Comparison of ENCODE assay signal across 8 cellular contexts in genomic region chr5:74575741-74576538, GRCh38.
A peak's percentile ranks its signal among the peaks of the same experiment; 100 is the strongest.
DNase-seq lines count a peak whose midpoint lies in the region; ATAC-seq and TF ChIP-seq lines count a peak whose summit lies in the region.

No MANE protein-coding gene starts in this region.

- no peaks in the 10 kb centered on the region for H3K9me3 ChIP-seq in left ventricle myocardium inferior (replicated peaks)
- H3K9me3 ChIP-seq in thyroid gland = no peaks in the 10 kb centered on the region
- H3K9me3 ChIP-seq in adrenal gland (replicated peaks in 1 of 3) = no peaks in the 10 kb centered on the region

- peak overlapping the region; percentile 86 for H3K27ac ChIP-seq in left ventricle myocardium inferior (replicated peaks)
- peak overlapping the region in 1 of 3 donors; percentile 11 for H3K27ac ChIP-seq in thyroid gland
- peak overlapping the region in 1 of 5 donors; percentile 56 for H3K27ac ChIP-seq in adrenal gland

- H3K4me3 ChIP-seq in left ventricle myocardium inferior (no peak overlapping the region), thyroid gland (replicated peaks in 1 of 3) (no peak overlapping the region), adrenal gland (no peak overlapping the region)

- peaks cover 21% of the 10 kb centered on the region for H3K4me1 ChIP-seq in left ventricle myocardium inferior
- no peaks in the 10 kb centered on the region for H3K4me1 ChIP-seq in thyroid gland
- H3K4me1 ChIP-seq in adrenal gland (replicated peaks in 1 of 2) = no peaks in the 10 kb centered on the region

- peaks cover 0 to 5% of the 10 kb centered on the region in 2 donors for H3K9me3 Mint-ChIP-seq in activated naive CD4-positive, alpha-beta T cell treated with anti-CD3 and anti-CD28 coated beads, Interleukin-2, amount 50 U/mL, for 72 hours

- TF ChIP-seq CTCF in left ventricle myocardium inferior (IDR thresholded peaks at IDR 0.05; ENCODE audit: borderline replicate concordance) = no peak
- TF ChIP-seq CTCF in thyroid gland (IDR thresholded peaks at IDR 0.05) = no peak
- TF ChIP-seq CTCF in adrenal gland (IDR thresholded peaks at IDR 0.05) = no peak

- TF ChIP-seq POLR2A in thyroid gland (IDR thresholded peaks at IDR 0.05) (no peak), adrenal gland (IDR thresholded peaks at IDR 0.05) (no peak)

- H3K27ac Mint-ChIP-seq in activated naive CD4-positive, alpha-beta T cell treated with anti-CD3 and anti-CD28 coated beads, Interleukin-2, amount 50 U/mL, for 72 hours = peak overlapping the region; percentile 92 to 96

- ATAC-seq in Right ventricle myocardium inferior (no peak), HG03565 (IDR thresholded peaks at IDR 0.05; ENCODE audit: unreplicated experiment) (no peak), left lobe of liver (no peak)
- peak; percentile 59 to 71 for ATAC-seq in activated naive CD4-positive, alpha-beta T cell treated with anti-CD3 and anti-CD28 coated beads, Interleukin-2, amount 50 U/mL, for 72 hours

- DNase-seq in left ventricle myocardium inferior (no peak), Right ventricle myocardium inferior (ENCODE audit: missing footprints) (no peak), kidney tubule cell (ENCODE audit: low spot score) (peak; percentile 93), thyroid gland (no peak), left lobe of liver (ENCODE audit: low spot score) (no peak), adrenal gland (no peak)
- peak in 1 of 2 donors; percentile 35 for DNase-seq in activated naive CD4-positive, alpha-beta T cell treated with anti-CD3 and anti-CD28 coated beads, Interleukin-2, amount 50 U/mL, for 72 hours (ENCODE audit: low spot score in 2 of 2)

- intact Hi-C loops in left ventricle myocardium inferior (cut with micrococcal nuclease) (no loop called here), Right ventricle myocardium inferior (cut with DNase I) (loop anchor here (2.0 kb wide), 1 partner anchor 73 kb away; no protein-coding TSS in a partner anchor), thyroid gland (cut with DNase I) (no loop called here), adrenal gland (cut with DNase I) (no loop called here)

- H3K27me3 ChIP-seq in left ventricle myocardium inferior (ENCODE audit: low read depth) (no peaks in the 10 kb centered on the region), thyroid gland (no peaks in the 10 kb centered on the region), adrenal gland (no peaks in the 10 kb centered on the region)

- WGBS in thyroid gland, 2 donors = 77 to 79% methylated on average over 15 of the region's 15 CpGs
- 68 to 74% (median 70%) methylated on average over 15 of the region's 15 CpGs for WGBS in adrenal gland, 4 donors

- peaks cover 0 to 10% of the 10 kb centered on the region in 2 donors for H3K36me3 Mint-ChIP-seq in activated naive CD4-positive, alpha-beta T cell treated with anti-CD3 and anti-CD28 coated beads, Interleukin-2, amount 50 U/mL, for 72 hours

- H3K36me3 ChIP-seq in left ventricle myocardium inferior (no peaks in the 10 kb centered on the region), thyroid gland (no peaks in the 10 kb centered on the region), adrenal gland (replicated peaks in 1 of 2) (no peaks in the 10 kb centered on the region)

Comparison
In these comparisons a context has a peak if more than half of its experiments do, and no peak if none do; other contexts are left out.
1. ATAC-seq: peak in activated naive CD4-positive, alpha-beta T cell treated with anti-CD3 and anti-CD28 coated beads, Interleukin-2, amount 50 U/mL, for 72 hours (2 of 2); none in Right ventricle myocardium inferior (single experiment), HG03565 (single experiment) and left lobe of liver (single experiment).